29 cellular contexts compared by ENCODE assay signal in the genomic region with DNA sequence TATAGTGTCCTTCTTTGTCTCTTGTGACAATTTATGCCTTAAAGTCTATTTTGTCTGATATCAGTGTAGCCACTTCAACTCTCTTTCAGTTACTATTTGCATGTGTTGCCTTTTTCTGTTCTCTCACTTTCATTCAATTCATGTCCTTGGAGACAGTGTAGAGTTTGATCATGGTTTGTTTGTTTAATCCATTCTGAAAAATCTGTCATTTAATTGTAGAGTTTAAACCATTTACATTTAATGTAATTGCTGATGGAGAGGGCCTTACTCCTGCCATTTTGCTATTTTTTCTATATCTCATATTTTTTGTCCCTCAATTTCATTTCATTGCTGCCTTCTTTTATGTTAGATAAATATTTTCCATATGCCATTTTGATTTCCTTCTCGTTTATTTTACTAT.
"Had no signal": no experiment of that assay in that cellular context is flagged by ENCODE, and none has a peak within 500 bp of the region (broad histone marks: within the 10 kb centered on the region; RNA-seq: fewer than 3 reads in every experiment).

No MANE protein-coding gene starts in this region.

- H3K4me1 Mint-ChIP-seq: stimulated activated effector memory CD8-positive, alpha-beta T cell treated with anti-CD3 and anti-CD28 coated beads, Interleukin-12 subunit alpha, Interleukin-12 subunit beta, amount 100 ng/mL, for 72 hours; stimulated activated naive CD8-positive, alpha-beta T cell treated with anti-CD3 and anti-CD28 coated beads, Interleukin-15, amount 100 ng/mL, for 72 hours had no signal

- H3K27ac ChIP-seq: stomach, suprapubic skin, testis, thoracic aorta, thyroid gland, tibial artery, tibial nerve, transverse colon, upper lobe of left lung, upper lobe of right lung, uterus, vagina had no signal

- H3K36me3 ChIP-seq: stomach, suprapubic skin, thoracic aorta, thyroid gland, tibial artery, tibial nerve, transverse colon, upper lobe of left lung, upper lobe of right lung, uterus, vagina had no signal

- H3K9me3 ChIP-seq: suprapubic skin, testis, thyroid gland, uterus, vagina had no signal

- H3K27me3 Mint-ChIP-seq: type B pancreatic cell had no signal

- ATAC-seq: stimulated activated effector memory CD8-positive, alpha-beta T cell treated with anti-CD3 and anti-CD28 coated beads, Interleukin-12 subunit alpha, Interleukin-12 subunit beta, amount 100 ng/mL, for 72 hours; stimulated activated memory B cell treated with anti-CD40 and anti-IgM and Interleukin-4, amounts not matched to agents 10 μg/mL and 1 μg/mL and 100 μg/mL, for 72 hours; stimulated activated naive B cell treated with anti-CD40 and anti-IgM and Interleukin-4, amounts not matched to agents 10 μg/mL and 1 μg/mL and 100 μg/mL, for 72 hours; stimulated activated naive CD8-positive, alpha-beta T cell treated with anti-CD3 and anti-CD28 coated beads, Interleukin-15, amount 100 ng/mL, for 72 hours; stimulated activated naive CD8-positive, alpha-beta T cell treated with anti-CD3 and anti-CD28 coated beads, Interleukin-15, Interleukin-2, amounts not matched to agents 100 U/mL and 50 U/mL, for 24 hours; upper lobe of right lung had no signal

- H3K4me3 ChIP-seq: stomach, suprapubic skin, testis, thoracic aorta, thyroid gland, tibial artery, tibial nerve, transverse colon, upper lobe of left lung, upper lobe of right lung, uterus, vagina had no signal

- H3K4me1 ChIP-seq: tibial artery, uterus, vagina had no signal

- DNase-seq: stimulated activated CD4-positive, alpha-beta T cell treated with anti-CD3 and anti-CD28 coated beads, Interleukin-2, amount 100 ng/mL, for 48 hours; stimulated activated CD4-positive, alpha-beta T cell treated with anti-CD3 and anti-CD28 coated beads, Interleukin-4, amount 100 ng/mL, for 1 hour; stimulated activated CD4-positive, alpha-beta T cell treated with anti-CD3 and anti-CD28 coated beads, Interleukin-4, amount 100 ng/mL, for 24 hours; stimulated activated CD4-positive, alpha-beta T cell treated with anti-CD3 and anti-CD28 coated beads, Interleukin-4, amount 100 ng/mL, for 4 hours; stimulated activated CD8-positive, alpha-beta memory T cell treated with anti-CD3 and anti-CD28 coated beads, Interleukin-4, amount 100 ng/mL, for 48 hours; stimulated activated naive B cell treated with anti-CD40 and anti-IgM and Interleukin-4, amounts not matched to agents 10 μg/mL and 1 μg/mL and 100 μg/mL, for 72 hours; stimulated activated naive CD4-positive, alpha-beta T cell; stimulated activated naive CD4-positive, alpha-beta T cell treated with Interleukin-2 at 50 U/mL for 16 hours; stimulated activated naive CD8-positive, alpha-beta T cell treated with anti-CD3 and anti-CD28 coated beads, Interleukin-15, amount 100 ng/mL, for 72 hours; stimulated activated naive CD8-positive, alpha-beta T cell treated with anti-CD3 and anti-CD28 coated beads, Interleukin-15, Interleukin-2, amounts not matched to agents 100 U/mL and 50 U/mL, for 24 hours; stomach; substantia nigra; testis; thyroid gland; tibial artery; transverse colon; trophoblast cell; upper lobe of left lung; upper lobe of right lung; uterus had no signal

- FAIRE-seq: urothelium cell line had no signal

- H3K27me3 ChIP-seq: suprapubic skin, testis, thyroid gland, tibial nerve, transverse colon, upper lobe of left lung, upper lobe of right lung, uterus, vagina had no signal

- H3K4me3 Mint-ChIP-seq: stimulated activated effector memory CD8-positive, alpha-beta T cell treated with anti-CD3 and anti-CD28 coated beads, Interleukin-12 subunit alpha, Interleukin-12 subunit beta, amount 100 ng/mL, for 72 hours; stimulated activated memory B cell treated with anti-CD40 and anti-IgM and Interleukin-4, amounts not matched to agents 10 μg/mL and 1 μg/mL and 100 μg/mL, for 72 hours; stimulated activated naive B cell treated with anti-CD40 and anti-IgM and Interleukin-4, amounts not matched to agents 10 μg/mL and 1 μg/mL and 100 μg/mL, for 72 hours; stimulated activated naive CD8-positive, alpha-beta T cell treated with anti-CD3 and anti-CD28 coated beads, Interleukin-15, amount 100 ng/mL, for 72 hours; stimulated activated naive CD8-positive, alpha-beta T cell treated with anti-CD3 and anti-CD28 coated beads, Interleukin-15, Interleukin-2, amounts not matched to agents 100 ng/mL and 50 ng/mL, for 24 hours; type B pancreatic cell had no signal

- H3K27ac Mint-ChIP-seq: stimulated activated effector memory CD8-positive, alpha-beta T cell treated with anti-CD3 and anti-CD28 coated beads, Interleukin-12 subunit alpha, Interleukin-12 subunit beta, amount 100 ng/mL, for 72 hours; stimulated activated memory B cell treated with anti-CD40 and anti-IgM and Interleukin-4, amounts not matched to agents 10 μg/mL and 1 μg/mL and 100 μg/mL, for 72 hours; stimulated activated naive B cell treated with anti-CD40 and anti-IgM and Interleukin-4, amounts not matched to agents 10 μg/mL and 1 μg/mL and 100 μg/mL, for 72 hours; stimulated activated naive CD8-positive, alpha-beta T cell treated with anti-CD3 and anti-CD28 coated beads, Interleukin-15, amount 100 ng/mL, for 72 hours; stimulated activated naive CD8-positive, alpha-beta T cell treated with anti-CD3 and anti-CD28 coated beads, Interleukin-15, Interleukin-2, amounts not matched to agents 100 ng/mL and 50 ng/mL, for 24 hours; type B pancreatic cell had no signal

- H3K36me3 Mint-ChIP-seq: stimulated activated effector memory CD8-positive, alpha-beta T cell treated with anti-CD3 and anti-CD28 coated beads, Interleukin-12 subunit alpha, Interleukin-12 subunit beta, amount 100 ng/mL, for 72 hours; type B pancreatic cell had no signal
